Comparison of ENCODE assay signal across 1 cellular context in genomic region chr19:29483944-29484581, GRCh38.
A peak's percentile ranks its signal among the peaks of the same experiment; 100 is the strongest.
TF ChIP-seq lines count a peak whose summit lies in the region.

No MANE protein-coding gene starts in this region.

TF ChIP-seq in K562, 482 proteins besides CTCF, POLR2A, EP300 and RAD21:
- TF ChIP-seq NRF1 (conservative IDR thresholded peaks at IDR 0.05 in 1 of 2, IDR thresholded peaks at IDR 0.05 in 1 of 2) = peak; percentile 29 to 30; a peak in 1 of 4 replicates
- TF ChIP-seq MAFG (tag; conservative IDR thresholded peaks at IDR 0.05) = no peak
